Comparison of ENCODE assay signal across 8 cellular contexts in the genomic region with DNA sequence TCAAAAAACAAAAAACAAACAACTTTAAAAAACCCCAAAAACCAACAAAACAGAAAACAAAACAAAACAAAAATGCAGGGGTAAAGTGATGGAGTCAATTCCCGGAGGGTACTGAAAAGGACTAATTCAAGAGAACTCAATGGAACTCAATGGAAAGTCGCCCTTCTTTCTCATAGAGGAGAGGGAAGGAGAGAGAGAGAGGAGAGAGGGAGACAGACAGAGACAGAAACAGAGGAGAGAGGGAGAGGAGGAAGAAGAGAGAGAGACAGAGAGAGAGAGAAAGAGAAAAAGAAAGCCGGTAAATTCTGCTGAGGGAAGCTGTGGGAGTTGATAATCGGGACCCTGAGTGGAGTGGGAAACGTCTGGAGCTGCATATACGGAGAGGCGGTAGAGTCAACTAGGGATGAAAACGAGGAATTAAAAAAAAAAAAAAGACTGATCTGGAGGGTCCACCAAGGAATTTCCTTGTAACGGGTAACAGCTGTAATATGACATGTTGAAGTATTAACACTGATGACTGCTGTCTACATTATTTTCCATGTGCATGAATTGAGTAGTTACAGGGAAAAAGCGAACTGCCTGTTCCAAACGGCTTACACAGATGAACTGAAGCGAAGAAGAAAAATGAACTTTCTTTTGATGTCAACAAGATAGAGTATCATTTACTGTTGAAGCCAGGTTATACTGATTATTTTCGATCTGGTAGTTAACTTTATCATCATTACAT. TPM values are rescaled to one million over a fixed set of nuclear protein-coding genes. Genes with fewer than 3 reads are reported as not detected.
DNase-seq lines count a peak whose midpoint lies in the region; ATAC-seq, FAIRE-seq and TF ChIP-seq lines count a peak whose summit lies in the region.

No MANE protein-coding gene starts in this region.

- no peak for ATAC-seq in thoracic aorta (ENCODE audit: insufficient number of reproducible peaks, low FRiP score, low read depth)
- no peak for ATAC-seq in HG02970 (IDR thresholded peaks at IDR 0.05; ENCODE audit: low FRiP score, unreplicated experiment)

- H3K4me1 ChIP-seq in adrenal gland (replicated peaks in 1 of 2) (peaks cover 19 to 26% of the 10 kb centered on the region in 2 donors), thoracic aorta (ENCODE audit: control insufficient read depth in 1 of 2, low read depth in 2 of 2) (peaks cover 2 to 27% of the 10 kb centered on the region in 2 donors)

- H3K4me3 ChIP-seq in adrenal gland (peak overlapping the region in 3 of 4 donors; percentile 3 to 53 (median 17)), thoracic aorta (peak overlapping the region; percentile 74)

- peak overlapping the region; percentile 75 to 91 (median 83) for H3K27ac ChIP-seq in adrenal gland
- H3K27ac ChIP-seq in thoracic aorta, result peak overlapping the region; percentile 81 to 84

- intact Hi-C loops in adrenal gland (cut with DNase I), result loop anchor here in 1 of 2 donors (10.0 kb wide), 1 partner anchor 64 kb away; the partner anchor contains the start of gene EIF2B2
- intact Hi-C loops in activated T-helper 2 cell treated with anti-CD3 and anti-CD28 coated beads, Interferon-gamma antibody, Interleukin-2, Interleukin-4, amounts not matched to agents 10 μg/mL and 5 μg/mL and 100 μg/mL, durations not matched to agents 14 hours and 24 hours and 36 hours (cut with micrococcal nuclease), result no loop called here

- TF ChIP-seq POLR2A in adrenal gland (IDR thresholded peaks at IDR 0.05), result no peak

- no peaks in the 10 kb centered on the region for H3K36me3 ChIP-seq in adrenal gland (replicated peaks in 1 of 2)
- H3K36me3 ChIP-seq in thoracic aorta, result no peaks in the 10 kb centered on the region

- TF ChIP-seq CTCF in adrenal gland (IDR thresholded peaks at IDR 0.05) (no peak), thoracic aorta (IDR thresholded peaks at IDR 0.05) (no peak)

- no peak overlapping the region for H3K4me3 Mint-ChIP-seq in activated T-helper 2 cell treated with anti-CD3 and anti-CD28 coated beads, Interferon-gamma antibody, Interleukin-2, Interleukin-4, amounts not matched to agents 10 μg/mL and 5 μg/mL and 100 μg/mL, durations not matched to agents 14 hours and 24 hours and 36 hours (ENCODE audit: low read depth)

- H3K27me3 ChIP-seq in adrenal gland (no peaks in the 10 kb centered on the region), thoracic aorta (replicated peaks; ENCODE audit: insufficient read depth) (no peaks in the 10 kb centered on the region)

- peaks cover 6% of the 10 kb centered on the region for H3K36me3 Mint-ChIP-seq in activated T-helper 2 cell treated with anti-CD3 and anti-CD28 coated beads, Interferon-gamma antibody, Interleukin-2, Interleukin-4, amounts not matched to agents 10 μg/mL and 5 μg/mL and 100 μg/mL, durations not matched to agents 14 hours and 24 hours and 36 hours (ENCODE audit: low read depth)

- DNase-seq in NCI-H1105 treated with DMSO at 0.1 percent for 48 hours (lab: John Stamatoyannopoulos, UW) (peak; percentile 17), NCI-H1105 (lab: John Stamatoyannopoulos, UW) (no peak), adrenal gland (no peak), thoracic aorta (ENCODE audit: low spot score) (no peak), NCI-H146 treated with DMSO at 0.1 percent for 48 hours (lab: John Stamatoyannopoulos, UW; ENCODE audit: unreplicated experiment) (no peak)
- no peak for DNase-seq in activated T-helper 2 cell treated with anti-CD3 and anti-CD28 coated beads, Interferon-gamma antibody, Interleukin-2, Interleukin-4, amounts not matched to agents 10 μg/mL and 5 μg/mL and 100 μg/mL, durations not matched to agents 14 hours and 24 hours and 36 hours (ENCODE audit: low spot score)

- peak; percentile 41 for FAIRE-seq in islet of Langerhans (lab: Jason Lieb, UNC)

- no peaks in the 10 kb centered on the region for H3K9me3 ChIP-seq in adrenal gland (replicated peaks in 1 of 3)
- H3K9me3 ChIP-seq in thoracic aorta, result no peaks in the 10 kb centered on the region

- H3K9me3 Mint-ChIP-seq in activated T-helper 2 cell treated with anti-CD3 and anti-CD28 coated beads, Interferon-gamma antibody, Interleukin-2, Interleukin-4, amounts not matched to agents 10 μg/mL and 5 μg/mL and 100 μg/mL, durations not matched to agents 14 hours and 24 hours and 36 hours, result no peaks in the 10 kb centered on the region

- H3K4me1 Mint-ChIP-seq in activated T-helper 2 cell treated with anti-CD3 and anti-CD28 coated beads, Interferon-gamma antibody, Interleukin-2, Interleukin-4, amounts not matched to agents 10 μg/mL and 5 μg/mL and 100 μg/mL, durations not matched to agents 14 hours and 24 hours and 36 hours (ENCODE audit: low read depth), result peaks cover 9% of the 10 kb centered on the region

- WGBS in adrenal gland, 4 donors, result 13 to 18% (median 15%) methylated on average over 13 of the region's 13 CpGs

- no peaks in the 10 kb centered on the region for H3K27me3 Mint-ChIP-seq in activated T-helper 2 cell treated with anti-CD3 and anti-CD28 coated beads, Interferon-gamma antibody, Interleukin-2, Interleukin-4, amounts not matched to agents 10 μg/mL and 5 μg/mL and 100 μg/mL, durations not matched to agents 14 hours and 24 hours and 36 hours (ENCODE audit: low read depth)

- H3K27ac Mint-ChIP-seq in activated T-helper 2 cell treated with anti-CD3 and anti-CD28 coated beads, Interferon-gamma antibody, Interleukin-2, Interleukin-4, amounts not matched to agents 10 μg/mL and 5 μg/mL and 100 μg/mL, durations not matched to agents 14 hours and 24 hours and 36 hours, result no peak overlapping the region

RNA-seq across cellular contexts. Expression of gene ZC2HC1C, which starts 1.0 kb away (rescaled TPM):
- 1 to 10 TPM; 1.9 to 9.5 (median 5.6) TPM for total RNA-seq in adrenal gland
- 10 to 100 TPM in 1 of 3 donors, 1 to 10 TPM in 2; 6.1 to 12.1 (median 6.8) TPM for polyA plus RNA-seq in adrenal gland
- 1 to 10 TPM in 1 of 2 donors, under 1 TPM in 1; 0.27 to 1.1 TPM for total RNA-seq in thoracic aorta
- 0.94 and 1.5 TPM in 2 replicates for total RNA-seq in activated T-helper 2 cell treated with anti-CD3 and anti-CD28 coated beads, Interferon-gamma antibody, Interleukin-2, Interleukin-4, amounts not matched to agents 10 μg/mL and 5 μg/mL and 100 μg/mL, durations not matched to agents 14 hours and 24 hours and 36 hours

RNA-seq across cellular contexts. Expression of gene ACYP1, which starts 4.6 kb away (rescaled TPM):
- 10 to 100 TPM; 11.5 to 36.5 (median 17.8) TPM for total RNA-seq in adrenal gland
- 10 to 100 TPM; 23.2 to 73.0 (median 66.8) TPM for polyA plus RNA-seq in adrenal gland
- 1 to 10 TPM; 4.9 to 6.8 TPM for total RNA-seq in thoracic aorta
- 42.8 and 43.5 TPM in 2 replicates for total RNA-seq in activated T-helper 2 cell treated with anti-CD3 and anti-CD28 coated beads, Interferon-gamma antibody, Interleukin-2, Interleukin-4, amounts not matched to agents 10 μg/mL and 5 μg/mL and 100 μg/mL, durations not matched to agents 14 hours and 24 hours and 36 hours

RNA-seq across cellular contexts. Expression of gene MLH3, which starts 17.2 kb away (rescaled TPM):
- 10 to 100 TPM; 22.2 to 51.4 (median 27.5) TPM for total RNA-seq in adrenal gland
- 10 to 100 TPM; 25.6 to 47.9 (median 46.8) TPM for polyA plus RNA-seq in adrenal gland
- total RNA-seq in thoracic aorta, result 10 to 100 TPM; 17.9 to 30.2 TPM
- total RNA-seq in activated T-helper 2 cell treated with anti-CD3 and anti-CD28 coated beads, Interferon-gamma antibody, Interleukin-2, Interleukin-4, amounts not matched to agents 10 μg/mL and 5 μg/mL and 100 μg/mL, durations not matched to agents 14 hours and 24 hours and 36 hours, result 28.2 and 28.3 TPM in 2 replicates

RNA-seq across cellular contexts. Expression of gene NEK9, which starts 58.4 kb away (rescaled TPM):
- total RNA-seq in adrenal gland, result 100 to 1,000 TPM in 4 of 8 donors, 10 to 100 TPM in 4; 66.9 to 165 (median 92.9) TPM
- 10 to 100 TPM; 51.7 to 73.6 (median 62.6) TPM for polyA plus RNA-seq in adrenal gland
- total RNA-seq in thoracic aorta, result 10 to 100 TPM; 51.3 to 65.3 TPM
- total RNA-seq in activated T-helper 2 cell treated with anti-CD3 and anti-CD28 coated beads, Interferon-gamma antibody, Interleukin-2, Interleukin-4, amounts not matched to agents 10 μg/mL and 5 μg/mL and 100 μg/mL, durations not matched to agents 14 hours and 24 hours and 36 hours, result 58.1 and 69.8 TPM in 2 replicates
